In genomic region chr6:132498638-132499037, GRCh38 we compare ENCODE assay signal across 11 cellular contexts. TPM values are rescaled to one million over a fixed set of nuclear protein-coding genes. Genes with fewer than 3 reads are reported as not detected.
A peak's percentile ranks its signal among the peaks of the same experiment; 100 is the strongest.
DNase-seq lines count a peak whose midpoint lies in the region; ATAC-seq and TF ChIP-seq lines count a peak whose summit lies in the region.
"Had no signal": no experiment of that assay in that cellular context is flagged by ENCODE, and none has a peak within 500 bp of the region (broad histone marks: within the 10 kb centered on the region; RNA-seq: fewer than 3 reads in every experiment).

No MANE protein-coding gene starts in this region.

- intact Hi-C loops in cardiac septum (cut with DNase I) (no loop called here), vagina (cut with DNase I) (no loop called here)
- intact Hi-C loops in activated CD4-positive, alpha-beta T cell treated with anti-CD3 and anti-CD28 coated beads, Interleukin-2, amount 10 ng/mL, durations not matched to agents 24 days and 14 days (cut with micrococcal nuclease) = no loop called here

- no peak overlapping the region for H3K4me3 ChIP-seq in vagina
- H3K4me3 ChIP-seq: prostate gland had no signal

- H3K9me3 Mint-ChIP-seq in activated CD4-positive, alpha-beta T cell treated with anti-CD3 and anti-CD28 coated beads, Interleukin-2, amount 10 ng/mL, durations not matched to agents 24 days and 14 days = peaks cover 5% of the 10 kb centered on the region

- ATAC-seq in GM19025 (IDR thresholded peaks at IDR 0.05; ENCODE audit: low read depth, unreplicated experiment) (peak; percentile 55), HG02571 (IDR thresholded peaks at IDR 0.05; ENCODE audit: unreplicated experiment) (peak; percentile 52), HG03439 (IDR thresholded peaks at IDR 0.05; ENCODE audit: unreplicated experiment) (peak; percentile 60)

- H3K27me3 ChIP-seq in vagina = no peaks in the 10 kb centered on the region

- H3K27ac Mint-ChIP-seq in activated CD4-positive, alpha-beta T cell treated with anti-CD3 and anti-CD28 coated beads, Interleukin-2, amount 10 ng/mL, durations not matched to agents 24 days and 14 days = no peak overlapping the region

- no peak overlapping the region for H3K4me3 Mint-ChIP-seq in activated CD4-positive, alpha-beta T cell treated with anti-CD3 and anti-CD28 coated beads, Interleukin-2, amount 10 ng/mL, durations not matched to agents 24 days and 14 days

- H3K27me3 Mint-ChIP-seq in activated CD4-positive, alpha-beta T cell treated with anti-CD3 and anti-CD28 coated beads, Interleukin-2, amount 10 ng/mL, durations not matched to agents 24 days and 14 days = no peaks in the 10 kb centered on the region

- H3K36me3 Mint-ChIP-seq in activated CD4-positive, alpha-beta T cell treated with anti-CD3 and anti-CD28 coated beads, Interleukin-2, amount 10 ng/mL, durations not matched to agents 24 days and 14 days (ENCODE audit: low read depth) = peaks cover 34% of the 10 kb centered on the region

- H3K27ac ChIP-seq in vagina = no peak overlapping the region
- H3K27ac ChIP-seq: prostate gland had no signal

- peaks cover 39% of the 10 kb centered on the region for H3K4me1 ChIP-seq in vagina
- H3K4me1 ChIP-seq: prostate gland had no signal

- no peak for TF ChIP-seq CTCF in vagina (IDR thresholded peaks at IDR 0.05)

- H3K9me3 ChIP-seq in vagina = no peaks in the 10 kb centered on the region
- H3K9me3 ChIP-seq: prostate gland had no signal

- TF ChIP-seq POLR2A in vagina (IDR thresholded peaks at IDR 0.05) = no peak

- DNase-seq in pons (ENCODE audit: low spot score) = peak; percentile 54
- no peak for DNase-seq in cardiac septum (ENCODE audit: low spot score)
- no peak for DNase-seq in vagina (ENCODE audit: extremely low spot score in 2 of 2)
- DNase-seq in activated CD4-positive, alpha-beta T cell treated with anti-CD3 and anti-CD28 coated beads, Interleukin-2, amount 10 ng/mL, durations not matched to agents 24 days and 14 days = no peak
- DNase-seq: NCI-H1694 had no signal

- H3K36me3 ChIP-seq in vagina = peaks cover 0 to 22% of the 10 kb centered on the region in 2 donors
- H3K36me3 ChIP-seq: prostate gland had no signal

- peaks cover 21% of the 10 kb centered on the region for H3K4me1 Mint-ChIP-seq in activated CD4-positive, alpha-beta T cell treated with anti-CD3 and anti-CD28 coated beads, Interleukin-2, amount 10 ng/mL, durations not matched to agents 24 days and 14 days

RNA-seq across cellular contexts. Expression of gene STX7, which starts 14.3 kb away (rescaled TPM):
- total RNA-seq in cardiac septum = 53.3 TPM
- 26.8 TPM for total RNA-seq in vagina
- total RNA-seq in activated CD4-positive, alpha-beta T cell treated with anti-CD3 and anti-CD28 coated beads, Interleukin-2, amount 10 ng/mL, durations not matched to agents 24 days and 14 days = 16.3 and 21.1 TPM in 2 replicates

RNA-seq across cellular contexts. Expression of gene TAAR9, which starts 39.4 kb away (rescaled TPM):
- total RNA-seq in cardiac septum (not detected), vagina (not detected)
- not detected in 2 replicates for total RNA-seq in activated CD4-positive, alpha-beta T cell treated with anti-CD3 and anti-CD28 coated beads, Interleukin-2, amount 10 ng/mL, durations not matched to agents 24 days and 14 days
- total RNA-seq: astrocyte, Daoy, prostate gland had no signal

RNA-seq across cellular contexts. Expression of gene TAAR8, which starts 53.8 kb away (rescaled TPM):
- total RNA-seq in cardiac septum (not detected), vagina (not detected)
- not detected in 2 replicates for total RNA-seq in activated CD4-positive, alpha-beta T cell treated with anti-CD3 and anti-CD28 coated beads, Interleukin-2, amount 10 ng/mL, durations not matched to agents 24 days and 14 days
- total RNA-seq: astrocyte, Daoy, prostate gland had no signal
